ENCODE assay signal across 9 cellular contexts in genomic region chr1:155219592-155220031, GRCh38. TPM values are rescaled to one million over a fixed set of nuclear protein-coding genes. Genes with fewer than 3 reads are reported as not detected.
DNase-seq lines count a peak whose midpoint lies in the region; ATAC-seq, FAIRE-seq and TF ChIP-seq lines count a peak whose summit lies in the region.
"Had no signal": no experiment of that assay in that cellular context is flagged by ENCODE, and none has a peak within 500 bp of the region (broad histone marks: within the 10 kb centered on the region; RNA-seq: fewer than 3 reads in every experiment).

No MANE protein-coding gene starts in this region.

- CTCF ChIA-PET in WTC11 (lab: Charles Lee), result interaction anchor here (1.0 to 2.6 kb wide), 5 partner anchors 13 to 47 kb away, joined by 3 to 14 read pairs (median 8); partner anchors contain the start of genes KRTCAP2 and THBS3

- DNase-seq in SIG-M5 treated with dmso at 0.1 percent for 504 hours (lab: John Stamatoyannopoulos, UW; ENCODE audit: unreplicated experiment), result peak; percentile 34
- DNase-seq in SIG-M5 (lab: John Stamatoyannopoulos, UW), result no peak
- peak; percentile 27 for DNase-seq in WTC11 (ENCODE audit: low spot score)
- DNase-seq in stimulated activated effector memory CD8-positive, alpha-beta T cell treated with anti-CD3 and anti-CD28 coated beads, Interleukin-12 subunit alpha, Interleukin-12 subunit beta, amount 100 ng/mL, for 72 hours (ENCODE audit: low spot score in 2 of 2), result no peak
- no peak for DNase-seq in NCI-H1436 treated with DMSO at 0.1 percent for 48 hours (lab: John Stamatoyannopoulos, UW)
- DNase-seq in GM12892 (ENCODE audit: insufficient read length), result no peak

- no peaks in the 10 kb centered on the region for H3K27me3 Mint-ChIP-seq in WTC11 (ENCODE audit: low read depth)
- H3K27me3 Mint-ChIP-seq: CD4-positive, CD25-positive, alpha-beta regulatory T cell had no signal

- TF ChIP-seq POLR2A in GM12892 (IDR thresholded peaks at IDR 0.05; ENCODE audit: low read depth, low read length), result no peak

- ATAC-seq in WTC11 (peak; percentile 68), GM21619 (IDR thresholded peaks at IDR 0.05; ENCODE audit: unreplicated experiment) (no peak)
- ATAC-seq in stimulated activated effector memory CD8-positive, alpha-beta T cell treated with anti-CD3 and anti-CD28 coated beads, Interleukin-12 subunit alpha, Interleukin-12 subunit beta, amount 100 ng/mL, for 72 hours, result peak; percentile 68

- no peaks in the 10 kb centered on the region for H3K9me3 Mint-ChIP-seq in WTC11
- no peaks in the 10 kb centered on the region for H3K9me3 Mint-ChIP-seq in stimulated activated effector memory CD8-positive, alpha-beta T cell treated with anti-CD3 and anti-CD28 coated beads, Interleukin-12 subunit alpha, Interleukin-12 subunit beta, amount 100 ng/mL, for 72 hours
- H3K9me3 Mint-ChIP-seq: CD4-positive, CD25-positive, alpha-beta regulatory T cell had no signal

- H3K4me3 Mint-ChIP-seq in WTC11, result peak overlapping the region; percentile 56
- no peak overlapping the region for H3K4me3 Mint-ChIP-seq in stimulated activated effector memory CD8-positive, alpha-beta T cell treated with anti-CD3 and anti-CD28 coated beads, Interleukin-12 subunit alpha, Interleukin-12 subunit beta, amount 100 ng/mL, for 72 hours
- H3K4me3 Mint-ChIP-seq: CD4-positive, CD25-positive, alpha-beta regulatory T cell had no signal

- no peak for FAIRE-seq in GM12892 (lab: Jason Lieb, UNC)

- H3K27ac Mint-ChIP-seq in WTC11, result peak overlapping the region; percentile 82
- H3K27ac Mint-ChIP-seq in stimulated activated effector memory CD8-positive, alpha-beta T cell treated with anti-CD3 and anti-CD28 coated beads, Interleukin-12 subunit alpha, Interleukin-12 subunit beta, amount 100 ng/mL, for 72 hours, result peak overlapping the region; percentile 74

- no peak for TF ChIP-seq CTCF in WTC11 (IDR thresholded peaks at IDR 0.05)

- H3K4me3 ChIP-seq in iPS-18c (ENCODE audit: insufficient read depth, low read depth, low read length), result peak overlapping the region; percentile 10; the same call in 1 of the 2 replicates

- peaks cover 12% of the 10 kb centered on the region for H3K4me1 Mint-ChIP-seq in WTC11
- H3K4me1 Mint-ChIP-seq in stimulated activated effector memory CD8-positive, alpha-beta T cell treated with anti-CD3 and anti-CD28 coated beads, Interleukin-12 subunit alpha, Interleukin-12 subunit beta, amount 100 ng/mL, for 72 hours, result peaks cover 19% of the 10 kb centered on the region

- POLR2A ChIA-PET in WTC11 (lab: Charles Lee), result interaction anchor here (0.7 to 1.5 kb wide), 3 partner anchors 16 to 25 kb away, joined by 3 to 4 read pairs (median 3); no protein-coding TSS in a partner anchor

- H3K9me3 ChIP-seq in iPS-18c (ENCODE audit: control insufficient read depth, insufficient read depth, low read length), result no peaks in the 10 kb centered on the region

- peaks cover 5% of the 10 kb centered on the region for H3K36me3 Mint-ChIP-seq in WTC11
- peaks cover 5% of the 10 kb centered on the region for H3K36me3 Mint-ChIP-seq in stimulated activated effector memory CD8-positive, alpha-beta T cell treated with anti-CD3 and anti-CD28 coated beads, Interleukin-12 subunit alpha, Interleukin-12 subunit beta, amount 100 ng/mL, for 72 hours
- H3K36me3 Mint-ChIP-seq: CD4-positive, CD25-positive, alpha-beta regulatory T cell had no signal

TF ChIP-seq in WTC11, 78 proteins besides CTCF, POLR2A, EP300 and RAD21:
- TF ChIP-seq USF1 (CRISPR knock-in tag; IDR thresholded peaks at IDR 0.05) (peak; percentile 95), FOXP4 (CRISPR knock-in tag; IDR thresholded peaks at IDR 0.05) (no peak), ZNF281 (CRISPR knock-in tag; IDR thresholded peaks at IDR 0.05) (no peak), USF2 (CRISPR knock-in tag; IDR thresholded peaks at IDR 0.05) (peak; percentile 95), OVOL2 (CRISPR knock-in tag; IDR thresholded peaks at IDR 0.05; ENCODE audit: borderline replicate concordance) (no peak), PREB (CRISPR knock-in tag; IDR thresholded peaks at IDR 0.05; ENCODE audit: borderline replicate concordance) (no peak)

RNA-seq across cellular contexts. Expression of gene MTX1, which starts 11.1 kb away (rescaled TPM):
- 57.5 to 62.8 TPM (median 60.4 TPM) in 3 replicates for total RNA-seq in WTC11 (2021)
- 36.4 TPM for polyA plus RNA-seq in GM12892 (2012; ENCODE audit: missing spikeins)

RNA-seq across cellular contexts. Expression of gene THBS3, which starts 11.9 kb away (rescaled TPM):
- 4.0 to 5.3 TPM (median 5.3 TPM) in 3 replicates for total RNA-seq in WTC11 (2021)
- 7.3 TPM for polyA plus RNA-seq in GM12892 (2012; ENCODE audit: missing spikeins)

RNA-seq across cellular contexts. Expression of gene ENTREP3, which starts 35.7 kb away (rescaled TPM):
- total RNA-seq in WTC11 (2021), result 65.3 to 67.8 TPM (median 66.6 TPM) in 3 replicates
- 6.4 TPM for polyA plus RNA-seq in GM12892 (2012; ENCODE audit: missing spikeins)

RNA-seq across cellular contexts. Expression of gene SCAMP3, which starts 42.5 kb away (rescaled TPM):
- total RNA-seq in WTC11 (2021), result 50.0 to 58.8 TPM (median 52.2 TPM) in 3 replicates
- 32.2 TPM for polyA plus RNA-seq in GM12892 (2012; ENCODE audit: missing spikeins)

RNA-seq across cellular contexts. Expression of gene TRIM46, which starts 46.0 kb away (rescaled TPM):
- total RNA-seq in WTC11 (2021), result 20.3 to 22.1 TPM (median 21.4 TPM) in 3 replicates
- 1.1 TPM for polyA plus RNA-seq in GM12892 (2012; ENCODE audit: missing spikeins)

Comparison
In these comparisons a context has a peak if more than half of its experiments do, and no peak if none do; other contexts are left out.
1. DNase-seq: peak in SIG-M5 treated with dmso at 0.1 percent for 504 hours (single experiment) and WTC11 (single experiment); none in SIG-M5 (single experiment), stimulated activated effector memory CD8-positive, alpha-beta T cell treated with anti-CD3 and anti-CD28 coated beads, Interleukin-12 subunit alpha, Interleukin-12 subunit beta, amount 100 ng/mL, for 72 hours (0 of 2), NCI-H1436 treated with DMSO at 0.1 percent for 48 hours (single experiment) and GM12892 (single experiment).